18 cellular contexts compared by ENCODE assay signal in the genomic region with DNA sequence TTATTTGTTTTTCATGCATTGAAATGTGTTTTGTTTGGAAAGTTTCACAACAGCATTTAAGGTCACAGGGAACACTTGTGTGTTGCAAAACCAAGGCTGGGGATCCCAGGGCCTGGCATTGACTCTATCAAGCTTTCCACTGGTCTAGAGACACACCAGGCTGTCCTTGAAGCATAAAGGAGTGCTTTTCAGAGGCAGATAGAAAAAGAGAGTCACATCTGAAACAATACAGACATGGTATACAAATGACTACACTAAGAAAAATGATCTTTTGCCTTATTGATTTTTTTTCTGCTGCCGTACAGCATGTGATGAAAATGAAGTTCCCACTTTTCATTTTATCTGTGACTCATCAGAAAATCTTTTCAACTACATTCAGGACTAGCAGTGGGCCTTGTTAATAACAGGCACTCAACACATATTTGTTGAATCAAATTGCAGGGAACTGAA.
DNase-seq lines count a peak whose midpoint lies in the region; ATAC-seq and TF ChIP-seq lines count a peak whose summit lies in the region.
"Had no signal": no experiment of that assay in that cellular context is flagged by ENCODE, and none has a peak within 500 bp of the region (broad histone marks: within the 10 kb centered on the region; RNA-seq: fewer than 3 reads in every experiment).

No MANE protein-coding gene starts in this region.

- H3K4me3 ChIP-seq in neutrophil (ENCODE audit: low read depth in 1 of 2, low read length in 1 of 2), result no peak overlapping the region
- H3K4me3 ChIP-seq: SJSA1 had no signal

- peak; percentile 13 for DNase-seq in HCEC 1CT
- DNase-seq in NCI-H2227 treated with DMSO at 0.1 percent for 48 hours (lab: John Stamatoyannopoulos, UW), result peak; percentile 64
- no peak for DNase-seq in progenitor cell of endocrine pancreas (ENCODE audit: low spot score, unreplicated experiment)
- no peak for DNase-seq in DMS53 (lab: John Stamatoyannopoulos, UW)
- DNase-seq in activated CD8-positive, alpha-beta memory T cell treated with anti-CD3 and anti-CD28 coated beads for 24 hours, result no peak
- DNase-seq: activated CD4-positive, CD25-positive, alpha-beta regulatory T cell; activated naive CD8-positive, alpha-beta T cell treated with anti-CD3 and anti-CD28 coated beads for 36 hours; CD4-positive, CD25-positive, alpha-beta regulatory T cell; dermis blood vessel endothelial cell; foreskin keratinocyte; H9; natural killer cell; NCI-H1105; NCI-H748 treated with DMSO at 0.1 percent for 48 hours had no signal

- peaks cover 12% of the 10 kb centered on the region in 2 experiments for H3K4me1 ChIP-seq in neutrophil (ENCODE audit: control insufficient read depth in 1 of 2, insufficient read depth in 1 of 2, low read depth in 1 of 2, low read length in 1 of 2)
- H3K4me1 ChIP-seq: foreskin keratinocyte, SJSA1 had no signal

- no peaks in the 10 kb centered on the region for H3K9me3 ChIP-seq in neutrophil
- H3K9me3 ChIP-seq: SJSA1 had no signal

- H3K4me3 Mint-ChIP-seq in dendritic cell treated with granulocyte-macrophage colony-stimulating factor and Interleukin-4, amounts not matched to agents 40 ng/mL and 50 ng/mL, for 4 days, result no peak overlapping the region
- H3K4me3 Mint-ChIP-seq in progenitor cell of endocrine pancreas (ENCODE audit: low read depth), result no peak overlapping the region
- H3K4me3 Mint-ChIP-seq: activated naive CD8-positive, alpha-beta T cell treated with anti-CD3 and anti-CD28 coated beads for 36 hours; H9; natural killer cell had no signal

- H3K27me3 Mint-ChIP-seq in dendritic cell treated with granulocyte-macrophage colony-stimulating factor and Interleukin-4, amounts not matched to agents 40 ng/mL and 50 ng/mL, for 4 days, result no peaks in the 10 kb centered on the region
- H3K27me3 Mint-ChIP-seq in progenitor cell of endocrine pancreas, result no peaks in the 10 kb centered on the region
- H3K27me3 Mint-ChIP-seq: activated naive CD8-positive, alpha-beta T cell treated with anti-CD3 and anti-CD28 coated beads for 36 hours had no signal

- H3K9me3 Mint-ChIP-seq in dendritic cell treated with granulocyte-macrophage colony-stimulating factor and Interleukin-4, amounts not matched to agents 40 ng/mL and 50 ng/mL, for 4 days, result peaks cover 7% of the 10 kb centered on the region
- H3K9me3 Mint-ChIP-seq in progenitor cell of endocrine pancreas (ENCODE audit: low read depth), result peaks cover 3% of the 10 kb centered on the region
- H3K9me3 Mint-ChIP-seq: activated naive CD8-positive, alpha-beta T cell treated with anti-CD3 and anti-CD28 coated beads for 36 hours; H9; natural killer cell had no signal

- no peak for ATAC-seq in GM18867 (IDR thresholded peaks at IDR 0.05; ENCODE audit: unreplicated experiment)
- ATAC-seq: foreskin keratinocyte, natural killer cell had no signal

- intact Hi-C loops in dendritic cell treated with granulocyte-macrophage colony-stimulating factor and Interleukin-4, amounts not matched to agents 40 ng/mL and 50 ng/mL, for 4 days (cut with micrococcal nuclease), result no loop called here

- no peaks in the 10 kb centered on the region for H3K27me3 ChIP-seq in neutrophil
- H3K27me3 ChIP-seq: SJSA1 had no signal

- peak overlapping the region; percentile 58 for H3K27ac ChIP-seq in neutrophil
- H3K27ac ChIP-seq: foreskin keratinocyte, SJSA1 had no signal

- no peaks in the 10 kb centered on the region for H3K36me3 Mint-ChIP-seq in dendritic cell treated with granulocyte-macrophage colony-stimulating factor and Interleukin-4, amounts not matched to agents 40 ng/mL and 50 ng/mL, for 4 days (ENCODE audit: low read depth)
- H3K36me3 Mint-ChIP-seq in progenitor cell of endocrine pancreas (ENCODE audit: insufficient read depth), result no peaks in the 10 kb centered on the region
- H3K36me3 Mint-ChIP-seq: activated naive CD8-positive, alpha-beta T cell treated with anti-CD3 and anti-CD28 coated beads for 36 hours; CD4-positive, CD25-positive, alpha-beta regulatory T cell; natural killer cell had no signal

- H3K36me3 ChIP-seq in neutrophil, result no peaks in the 10 kb centered on the region
- H3K36me3 ChIP-seq: SJSA1 had no signal

- peak overlapping the region; percentile 58 for H3K27ac Mint-ChIP-seq in dendritic cell treated with granulocyte-macrophage colony-stimulating factor and Interleukin-4, amounts not matched to agents 40 ng/mL and 50 ng/mL, for 4 days
- H3K27ac Mint-ChIP-seq in progenitor cell of endocrine pancreas, result no peak overlapping the region
- H3K27ac Mint-ChIP-seq: activated naive CD8-positive, alpha-beta T cell treated with anti-CD3 and anti-CD28 coated beads for 36 hours; CD4-positive, CD25-positive, alpha-beta regulatory T cell; H9; natural killer cell had no signal

- peaks cover 41% of the 10 kb centered on the region for H3K4me1 Mint-ChIP-seq in dendritic cell treated with granulocyte-macrophage colony-stimulating factor and Interleukin-4, amounts not matched to agents 40 ng/mL and 50 ng/mL, for 4 days (ENCODE audit: low read depth)
- H3K4me1 Mint-ChIP-seq in progenitor cell of endocrine pancreas (ENCODE audit: low read depth), result peaks cover 6% of the 10 kb centered on the region
- H3K4me1 Mint-ChIP-seq: activated naive CD8-positive, alpha-beta T cell treated with anti-CD3 and anti-CD28 coated beads for 36 hours; natural killer cell had no signal

- TF ChIP-seq CTCF in neutrophil (IDR thresholded peaks at IDR 0.05) (no peak), progenitor cell of endocrine pancreas (IDR thresholded peaks at IDR 0.05; ENCODE audit: unreplicated experiment) (no peak)

Comparison
In these comparisons a context has a peak if more than half of its experiments do, and no peak if none do; other contexts are left out.
1. DNase-seq: peak in HCEC 1CT (single experiment) and NCI-H2227 treated with DMSO at 0.1 percent for 48 hours (single experiment); none in progenitor cell of endocrine pancreas (single experiment), DMS53 (single experiment) and activated CD8-positive, alpha-beta memory T cell treated with anti-CD3 and anti-CD28 coated beads for 24 hours (single experiment).